Comparison of ENCODE assay signal across 8 cellular contexts in genomic region chr9:12775373-12775962, GRCh38. TPM values are rescaled to one million over a fixed set of nuclear protein-coding genes. Genes with fewer than 3 reads are reported as not detected.
DNase-seq lines count a peak whose midpoint lies in the region; ATAC-seq and TF ChIP-seq lines count a peak whose summit lies in the region.

No MANE protein-coding gene starts in this region.

- ATAC-seq in body of pancreas, result peak; percentile 35
- no peak for ATAC-seq in activated naive CD4-positive, alpha-beta T cell treated with anti-CD3 and anti-CD28 coated beads, Interleukin-2, amount 50 U/mL, for 72 hours

- TF ChIP-seq POLR2A in body of pancreas (IDR thresholded peaks at IDR 0.05), result no peak

- DNase-seq in GM10266 (ENCODE audit: extremely low spot score) (peak; percentile 10), body of pancreas (peak in 3 of 4 donors; percentile 20 to 41 (median 26)), kidney epithelial cell (ENCODE audit: low read depth) (no peak), substantia nigra (lab: John Stamatoyannopoulos, UW) (peak in 31 of 49 donors; percentile 17 to 83 (median 57)), NCI-H187 (lab: John Stamatoyannopoulos, UW) (no peak), OCI-M2 (lab: John Stamatoyannopoulos, UW; ENCODE audit: unreplicated experiment) (no peak)
- no peak for DNase-seq in activated naive CD4-positive, alpha-beta T cell treated with anti-CD3 and anti-CD28 coated beads, Interleukin-2, amount 50 U/mL, for 72 hours (ENCODE audit: low spot score in 2 of 2)

- H3K27ac ChIP-seq in HUES64 (ENCODE audit: low read depth, low read length), result no peak overlapping the region
- peak overlapping the region; percentile 89 to 96 (median 94) for H3K27ac ChIP-seq in body of pancreas
- H3K27ac ChIP-seq in substantia nigra (ENCODE audit: low read depth, low read length, poor library complexity, severe bottlenecking), result peak overlapping the region; percentile 96

- H3K27ac Mint-ChIP-seq in activated naive CD4-positive, alpha-beta T cell treated with anti-CD3 and anti-CD28 coated beads, Interleukin-2, amount 50 U/mL, for 72 hours, result no peak overlapping the region

- H3K9me3 ChIP-seq in HUES64 (ENCODE audit: insufficient read depth, low read depth, low read length), result no peaks in the 10 kb centered on the region
- no peaks in the 10 kb centered on the region for H3K9me3 ChIP-seq in body of pancreas

- H3K27me3 ChIP-seq in HUES64 (ENCODE audit: insufficient read depth, low read length), result peaks cover 21% of the 10 kb centered on the region
- H3K27me3 ChIP-seq in body of pancreas, result no peaks in the 10 kb centered on the region
- no peaks in the 10 kb centered on the region for H3K27me3 ChIP-seq in kidney epithelial cell (ENCODE audit: control insufficient read depth, insufficient read depth, low read length)

- intact Hi-C loops in body of pancreas (cut with DNase I), result no loop called here

- H3K36me3 ChIP-seq in HUES64 (ENCODE audit: insufficient read depth, low read length) (no peaks in the 10 kb centered on the region), body of pancreas (replicated peaks in 1 of 2; ENCODE audit: insufficient read depth in 1 of 2, low read depth in 2 of 2) (no peaks in the 10 kb centered on the region), kidney epithelial cell (ENCODE audit: control insufficient read depth, insufficient read depth, low read length) (no peaks in the 10 kb centered on the region)

- H3K4me3 ChIP-seq in HUES64 (ENCODE audit: low read length) (peak overlapping the region; percentile 71), body of pancreas (peak overlapping the region; percentile 70 to 76), kidney epithelial cell (ENCODE audit: low read depth, low read length) (peak overlapping the region; percentile 85)

- under 1% methylated on average over 37 of the region's 37 CpGs for WGBS in HUES64
- 0 to 1% methylated on average over 21 to 37 of the region's 37 CpGs for WGBS in body of pancreas, 2 donors

- no peak overlapping the region for H3K9ac ChIP-seq in HUES64 (ENCODE audit: low read depth, low read length)

- H3K9me3 Mint-ChIP-seq in activated naive CD4-positive, alpha-beta T cell treated with anti-CD3 and anti-CD28 coated beads, Interleukin-2, amount 50 U/mL, for 72 hours, result no peaks in the 10 kb centered on the region

- H3K4me1 ChIP-seq in HUES64 (ENCODE audit: insufficient read depth, low read length), result peaks cover 3% of the 10 kb centered on the region; the same call in 1 of the 2 replicates
- H3K4me1 ChIP-seq in body of pancreas, result peaks cover 19% of the 10 kb centered on the region

- no peak for TF ChIP-seq CTCF in GM10266 (IDR thresholded peaks at IDR 0.05; ENCODE audit: control insufficient read depth, insufficient read depth, low read depth, missing control alignments)
- TF ChIP-seq CTCF in body of pancreas (IDR thresholded peaks at IDR 0.05), result no peak
- TF ChIP-seq CTCF in kidney epithelial cell (IDR thresholded peaks at IDR 0.05; ENCODE audit: insufficient read depth, low read length, poor library complexity, severe bottlenecking), result no peak

- peaks cover 12 to 15% of the 10 kb centered on the region in 2 donors for H3K36me3 Mint-ChIP-seq in activated naive CD4-positive, alpha-beta T cell treated with anti-CD3 and anti-CD28 coated beads, Interleukin-2, amount 50 U/mL, for 72 hours

RNA-seq across cellular contexts. Expression of gene LURAP1L, which starts 0.6 kb away (rescaled TPM):
- 0.35 TPM for polyA plus RNA-seq in HUES64 (2013, experiment 1 of 2)
- polyA plus RNA-seq in HUES64 (2013, experiment 2 of 2), result 0.38 TPM
- total RNA-seq in body of pancreas (10 to 100 TPM; 12.2 to 20.2 TPM), kidney epithelial cell (44.5 and 46.6 TPM in 2 replicates)
- total RNA-seq in activated naive CD4-positive, alpha-beta T cell treated with anti-CD3 and anti-CD28 coated beads, Interleukin-2, amount 50 U/mL, for 72 hours, result not detected

Comparison
In these comparisons a context has a peak if more than half of its experiments do, and no peak if none do; other contexts are left out.
1. DNase-seq: peak in GM10266 (single experiment), body of pancreas (3 of 4) and substantia nigra (31 of 49); none in kidney epithelial cell (single experiment), NCI-H187 (0 of 2), OCI-M2 (single experiment) and activated naive CD4-positive, alpha-beta T cell treated with anti-CD3 and anti-CD28 coated beads, Interleukin-2, amount 50 U/mL, for 72 hours (0 of 2).
2. RNA of gene LURAP1L, which starts 0.6 kb away (total RNA-seq): 44.5 to 46.6 TPM in kidney epithelial cell and 12.2 to 20.2 TPM in body of pancreas; not detected in activated naive CD4-positive, alpha-beta T cell treated with anti-CD3 and anti-CD28 coated beads, Interleukin-2, amount 50 U/mL, for 72 hours; every median in the first group is over 10 times any median in the second.
3. Peak in every context shown above with its lines, with median percentiles within 50 percentile points of each other: H3K4me3 ChIP-seq.